Comparison of ENCODE assay signal across 13 cellular contexts in the genomic region with DNA sequence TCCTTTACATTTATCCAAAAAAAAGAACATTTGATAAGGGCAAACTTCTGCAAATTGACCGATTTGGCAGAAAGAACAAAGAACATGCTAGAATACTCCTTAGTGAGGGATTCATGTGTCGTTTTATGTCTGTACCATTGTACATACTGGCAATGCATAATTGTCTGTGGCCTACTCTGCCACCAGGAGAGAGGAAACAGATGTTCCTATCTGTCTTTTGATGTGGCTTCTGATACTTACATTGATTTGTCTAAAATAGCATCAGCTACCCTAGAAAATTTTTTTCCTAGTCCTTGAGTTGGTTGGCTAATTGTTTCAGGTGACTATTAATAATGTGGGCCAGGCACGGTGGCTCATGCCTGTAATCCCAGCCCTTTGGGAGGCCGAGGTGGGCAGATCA.
DNase-seq lines count a peak whose midpoint lies in the region; ATAC-seq and TF ChIP-seq lines count a peak whose summit lies in the region.
"Had no signal": no experiment of that assay in that cellular context is flagged by ENCODE, and none has a peak within 500 bp of the region (broad histone marks: within the 10 kb centered on the region; RNA-seq: fewer than 3 reads in every experiment).

No MANE protein-coding gene starts in this region.

- H3K4me1 Mint-ChIP-seq in stimulated activated naive B cell treated with anti-CD40 and anti-IgM and Interleukin-4, amounts not matched to agents 10 μg/mL and 1 μg/mL and 100 μg/mL, for 72 hours: peaks cover 53 to 87% of the 10 kb centered on the region in 2 donors
- H3K4me1 Mint-ChIP-seq in CD8-positive, alpha-beta T cell (ENCODE audit: low read depth): no peaks in the 10 kb centered on the region

- intact Hi-C loops in esophagus muscularis mucosa (cut with DNase I): no loop called here
- intact Hi-C loops in CD8-positive, alpha-beta T cell (cut with DNase I, micrococcal nuclease): no loop called here

- H3K36me3 ChIP-seq in DND-41 (ENCODE audit: insufficient read depth, low read length) (no peaks in the 10 kb centered on the region), esophagus muscularis mucosa (no peaks in the 10 kb centered on the region), tibial nerve (no peaks in the 10 kb centered on the region)
- H3K36me3 ChIP-seq in CD8-positive, alpha-beta T cell (ENCODE audit: insufficient read depth, low read length): no peaks in the 10 kb centered on the region
- H3K36me3 ChIP-seq: HAP-1 had no signal

- peak overlapping the region; percentile 37 to 65 for H3K4me3 Mint-ChIP-seq in stimulated activated naive B cell treated with anti-CD40 and anti-IgM and Interleukin-4, amounts not matched to agents 10 μg/mL and 1 μg/mL and 100 μg/mL, for 72 hours
- H3K4me3 Mint-ChIP-seq in CD8-positive, alpha-beta T cell: no peak overlapping the region
- H3K4me3 Mint-ChIP-seq: CD4-positive, alpha-beta T cell had no signal

- H4K20me1 ChIP-seq in DND-41 (ENCODE audit: insufficient read depth, low read length): no peaks in the 10 kb centered on the region

- H3K27ac ChIP-seq in DND-41 (ENCODE audit: low read length): no peak overlapping the region
- H3K27ac ChIP-seq in esophagus muscularis mucosa (replicated peaks in 1 of 4): no peak overlapping the region
- H3K27ac ChIP-seq in CD8-positive, alpha-beta T cell (ENCODE audit: low read depth, low read length): no peak overlapping the region
- H3K27ac ChIP-seq in tibial nerve: peak overlapping the region in 1 of 4 donors; percentile 25
- H3K27ac ChIP-seq: A549 had no signal

- H3K4me2 ChIP-seq in DND-41 (ENCODE audit: insufficient read depth, low read length): no peak overlapping the region
- H3K4me2 ChIP-seq: A549 had no signal

- H3K79me2 ChIP-seq in DND-41 (ENCODE audit: insufficient read depth, low read length): no peaks in the 10 kb centered on the region

- H3K27ac Mint-ChIP-seq in stimulated activated naive B cell treated with anti-CD40 and anti-IgM and Interleukin-4, amounts not matched to agents 10 μg/mL and 1 μg/mL and 100 μg/mL, for 72 hours: peak overlapping the region; percentile 81
- H3K27ac Mint-ChIP-seq in CD8-positive, alpha-beta T cell: no peak overlapping the region
- H3K27ac Mint-ChIP-seq: CD4-positive, alpha-beta T cell had no signal

- POLR2A ChIA-PET in CD8-positive, alpha-beta T cell (lab: Charles Lee): no interaction called here

- CTCF ChIA-PET in CD8-positive, alpha-beta T cell (lab: Charles Lee): no interaction called here

- H3K9me3 Mint-ChIP-seq in stimulated activated naive B cell treated with anti-CD40 and anti-IgM and Interleukin-4, amounts not matched to agents 10 μg/mL and 1 μg/mL and 100 μg/mL, for 72 hours: peaks cover 9 to 14% of the 10 kb centered on the region in 2 donors
- H3K9me3 Mint-ChIP-seq in CD8-positive, alpha-beta T cell: no peaks in the 10 kb centered on the region

- no peak overlapping the region for H3K9ac ChIP-seq in DND-41 (ENCODE audit: low read depth, low read length)

- H3K36me3 Mint-ChIP-seq in stimulated activated naive B cell treated with anti-CD40 and anti-IgM and Interleukin-4, amounts not matched to agents 10 μg/mL and 1 μg/mL and 100 μg/mL, for 72 hours: peaks cover 52 to 84% of the 10 kb centered on the region in 2 donors
- no peaks in the 10 kb centered on the region for H3K36me3 Mint-ChIP-seq in CD8-positive, alpha-beta T cell

- H3K4me3 ChIP-seq in DND-41 (ENCODE audit: low read depth in 1 of 2, low read length in 2 of 2): no peak overlapping the region
- H3K4me3 ChIP-seq in esophagus muscularis mucosa: no peak overlapping the region
- no peak overlapping the region for H3K4me3 ChIP-seq in CD8-positive, alpha-beta T cell (ENCODE audit: low read depth, low read length)
- no peak overlapping the region for H3K4me3 ChIP-seq in tibial nerve
- H3K4me3 ChIP-seq: A549, HAP-1 had no signal

- no peak overlapping the region for H2AFZ ChIP-seq in DND-41 (ENCODE audit: low read depth, low read length)

- H3K9me3 ChIP-seq in DND-41 (ENCODE audit: insufficient read depth, low read length, severe bottlenecking) (no peaks in the 10 kb centered on the region), esophagus muscularis mucosa (no peaks in the 10 kb centered on the region), tibial nerve (no peaks in the 10 kb centered on the region)
- H3K9me3 ChIP-seq in CD8-positive, alpha-beta T cell (ENCODE audit: low read length): no peaks in the 10 kb centered on the region
- H3K9me3 ChIP-seq: A549, HAP-1 had no signal

- TF ChIP-seq POLR2A in esophagus muscularis mucosa (IDR thresholded peaks at IDR 0.05; ENCODE audit: low read depth) (no peak), tibial nerve (IDR thresholded peaks at IDR 0.05) (no peak)

- no peaks in the 10 kb centered on the region for H3K27me3 Mint-ChIP-seq in stimulated activated naive B cell treated with anti-CD40 and anti-IgM and Interleukin-4, amounts not matched to agents 10 μg/mL and 1 μg/mL and 100 μg/mL, for 72 hours
- no peaks in the 10 kb centered on the region for H3K27me3 Mint-ChIP-seq in CD8-positive, alpha-beta T cell (ENCODE audit: low read depth)
- H3K27me3 Mint-ChIP-seq: CD4-positive, alpha-beta T cell had no signal

- no peak for DNase-seq in DND-41
- DNase-seq in Kasumi-1 (lab: John Stamatoyannopoulos, UW): peak; percentile 21 to 32
- peak; percentile 42 for DNase-seq in esophagus muscularis mucosa (ENCODE audit: extremely low spot score)
- DNase-seq in stimulated activated naive B cell treated with anti-CD40 and anti-IgM and Interleukin-4, amounts not matched to agents 10 μg/mL and 1 μg/mL and 100 μg/mL, for 72 hours: no peak
- DNase-seq in CD8-positive, alpha-beta T cell: no peak
- DNase-seq in tibial nerve (ENCODE audit: low spot score in 2 of 2): no peak
- DNase-seq: C1 segment of cervical spinal cord; CD4-positive, alpha-beta T cell; DMS79; EL had no signal

- 75% methylated on average over 4 of the region's 4 CpGs for WGBS in esophagus muscularis mucosa
- 71 to 73% methylated on average over 4 of the region's 4 CpGs for WGBS in tibial nerve, 2 donors

- no peaks in the 10 kb centered on the region for H3K4me1 ChIP-seq in DND-41 (ENCODE audit: insufficient read depth, low read length)
- peaks cover 0 to 12% (median 1%) of the 10 kb centered on the region in 4 donors for H3K4me1 ChIP-seq in esophagus muscularis mucosa
- H3K4me1 ChIP-seq in CD8-positive, alpha-beta T cell (ENCODE audit: insufficient read depth, low read length): no peaks in the 10 kb centered on the region
- no peaks in the 10 kb centered on the region for H3K4me1 ChIP-seq in tibial nerve
- H3K4me1 ChIP-seq: A549, HAP-1 had no signal

- no peak for TF ChIP-seq EP300 in esophagus muscularis mucosa (IDR thresholded peaks at IDR 0.05)
- TF ChIP-seq EP300 in tibial nerve (IDR thresholded peaks at IDR 0.05): no peak

- H3K27me3 ChIP-seq in DND-41 (ENCODE audit: insufficient read depth, low read length, poor library complexity): no peaks in the 10 kb centered on the region
- no peaks in the 10 kb centered on the region for H3K27me3 ChIP-seq in esophagus muscularis mucosa
- no peaks in the 10 kb centered on the region for H3K27me3 ChIP-seq in CD8-positive, alpha-beta T cell (ENCODE audit: insufficient read depth, low read length)
- H3K27me3 ChIP-seq in tibial nerve: no peaks in the 10 kb centered on the region

- no peak for TF ChIP-seq CTCF in DND-41 (IDR thresholded peaks at IDR 0.05; ENCODE audit: borderline replicate concordance, extremely low read depth, low read length, poor library complexity, severe bottlenecking)
- no peak for TF ChIP-seq CTCF in esophagus muscularis mucosa (IDR thresholded peaks at IDR 0.05)
- no peak for TF ChIP-seq CTCF in CD8-positive, alpha-beta T cell (IDR thresholded peaks at IDR 0.05)
- no peak for TF ChIP-seq CTCF in tibial nerve (IDR thresholded peaks at IDR 0.05)

- ATAC-seq in DND-41 (ENCODE audit: insufficient read depth, low read depth) (peak; percentile 67), GM18858 (IDR thresholded peaks at IDR 0.05; ENCODE audit: unreplicated experiment) (no peak)
- ATAC-seq in stimulated activated naive B cell treated with anti-CD40 and anti-IgM and Interleukin-4, amounts not matched to agents 10 μg/mL and 1 μg/mL and 100 μg/mL, for 72 hours (replicated peaks): no peak
- no peak for ATAC-seq in CD8-positive, alpha-beta T cell

Comparison
In these comparisons a context has a peak if more than half of its experiments do, and no peak if none do; other contexts are left out.
1. DNase-seq: peak in Kasumi-1 (2 of 2) and esophagus muscularis mucosa (single experiment); none in DND-41 (single experiment), stimulated activated naive B cell treated with anti-CD40 and anti-IgM and Interleukin-4, amounts not matched to agents 10 μg/mL and 1 μg/mL and 100 μg/mL, for 72 hours (single experiment), CD8-positive, alpha-beta T cell (0 of 7) and tibial nerve (0 of 2).